Comparison of ENCODE assay signal across 13 cellular contexts in genomic region chr12:52049286-52049685, GRCh38. TPM values are rescaled to one million over a fixed set of nuclear protein-coding genes. Genes with fewer than 3 reads are reported as not detected.
DNase-seq lines count a peak whose midpoint lies in the region; ATAC-seq and TF ChIP-seq lines count a peak whose summit lies in the region.
"Had no signal": no experiment of that assay in that cellular context is flagged by ENCODE, and none has a peak within 500 bp of the region (broad histone marks: within the 10 kb centered on the region; RNA-seq: fewer than 3 reads in every experiment).

No MANE protein-coding gene starts in this region.

- H3K27ac Mint-ChIP-seq in CD4-positive, CD25-positive, alpha-beta regulatory T cell, result peak overlapping the region; percentile 3 to 100 (median 98)
- H3K27ac Mint-ChIP-seq in HFFc6, result peak overlapping the region; percentile 81

- ATAC-seq in CD4-positive, CD25-positive, alpha-beta regulatory T cell (ENCODE audit: low read depth in 2 of 2), result no peak
- ATAC-seq in body of pancreas (no peak), HG03520 (IDR thresholded peaks at IDR 0.05; ENCODE audit: unreplicated experiment) (no peak)

- no peaks in the 10 kb centered on the region for H3K36me3 ChIP-seq in CD4-positive, CD25-positive, alpha-beta regulatory T cell (ENCODE audit: control insufficient read depth, insufficient read depth, low read length)
- no peaks in the 10 kb centered on the region for H3K36me3 ChIP-seq in body of pancreas (replicated peaks in 1 of 2; ENCODE audit: insufficient read depth in 1 of 2, low read depth in 2 of 2)
- peaks cover 3% of the 10 kb centered on the region for H3K36me3 ChIP-seq in osteoblast (ENCODE audit: insufficient read depth, low read length)

- 70 to 73% methylated on average over 4 of the region's 4 CpGs for WGBS in body of pancreas, 2 donors

- no peak for TF ChIP-seq POLR2A in body of pancreas (IDR thresholded peaks at IDR 0.05)

- H3K4me1 ChIP-seq in CD4-positive, CD25-positive, alpha-beta regulatory T cell (ENCODE audit: control insufficient read depth, insufficient read depth, low read length, poor library complexity, severe bottlenecking), result peaks cover 31% of the 10 kb centered on the region
- peaks cover 56% of the 10 kb centered on the region for H3K4me1 ChIP-seq in body of pancreas
- H3K4me1 ChIP-seq in osteoblast (ENCODE audit: insufficient read depth, low read length), result peaks cover 31% of the 10 kb centered on the region

- TF ChIP-seq CTCF in HFFc6 (IDR thresholded peaks at IDR 0.05) (no peak), body of pancreas (IDR thresholded peaks at IDR 0.05) (no peak), osteoblast (IDR thresholded peaks at IDR 0.05; ENCODE audit: extremely low read depth, low read depth, low read length) (no peak)

- no peaks in the 10 kb centered on the region for H3K36me3 Mint-ChIP-seq in CD4-positive, CD25-positive, alpha-beta regulatory T cell
- no peaks in the 10 kb centered on the region; the same call in 1 of the 2 replicates for H3K36me3 Mint-ChIP-seq in HFFc6 (ENCODE audit: low read depth)

- H3K4me2 ChIP-seq in osteoblast (ENCODE audit: insufficient read depth, low read length), result no peak overlapping the region

- no peak overlapping the region for H3K27ac ChIP-seq in CD4-positive, CD25-positive, alpha-beta regulatory T cell (ENCODE audit: insufficient read depth, low read length, poor library complexity, severe bottlenecking)
- H3K27ac ChIP-seq in body of pancreas, result peak overlapping the region; percentile 97 to 100 (median 98)
- H3K27ac ChIP-seq in osteoblast (ENCODE audit: low read depth, low read length), result peak overlapping the region; percentile 95

- intact Hi-C loops in body of pancreas (cut with DNase I), result no loop called here

- H4K20me1 ChIP-seq in osteoblast (ENCODE audit: insufficient read depth, low read length), result peaks cover 8% of the 10 kb centered on the region

- H3K27me3 ChIP-seq in CD4-positive, CD25-positive, alpha-beta regulatory T cell (ENCODE audit: control insufficient read depth, insufficient read depth, low read length), result no peaks in the 10 kb centered on the region
- no peaks in the 10 kb centered on the region for H3K27me3 ChIP-seq in body of pancreas
- no peaks in the 10 kb centered on the region for H3K27me3 ChIP-seq in osteoblast (ENCODE audit: insufficient read depth, low read length)

- no peaks in the 10 kb centered on the region for H3K9me3 ChIP-seq in CD4-positive, CD25-positive, alpha-beta regulatory T cell (ENCODE audit: control insufficient read depth in 2 of 2, low read length in 2 of 2)
- no peaks in the 10 kb centered on the region for H3K9me3 ChIP-seq in body of pancreas
- H3K9me3 ChIP-seq in osteoblast (ENCODE audit: low read depth, low read length), result no peaks in the 10 kb centered on the region

- peak overlapping the region; percentile 93 to 99 (median 95) for H3K4me3 Mint-ChIP-seq in CD4-positive, CD25-positive, alpha-beta regulatory T cell
- H3K4me3 Mint-ChIP-seq in HFFc6, result peak overlapping the region; percentile 83

- peaks cover 25% of the 10 kb centered on the region for H3K79me2 ChIP-seq in osteoblast (ENCODE audit: insufficient read depth, low read length)

- DNase-seq in CD4-positive, CD25-positive, alpha-beta regulatory T cell, result no peak
- DNase-seq in HFFc6 (no peak), body of pancreas (no peak), osteoblast (ENCODE audit: insufficient read length, low spot score, missing footprints) (no peak), SKM-1 treated with dmso at 0.1 percent for 144 hours (lab: John Stamatoyannopoulos, UW; ENCODE audit: unreplicated experiment) (no peak), SW480 (ENCODE audit: low spot score) (no peak)
- no peak for DNase-seq in stimulated activated naive CD4-positive, alpha-beta T cell (lab: John Stamatoyannopoulos, UW)
- DNase-seq: amygdala; NCI-H526; SIG-M5; stimulated activated CD4-positive, alpha-beta T cell treated with anti-CD3 and anti-CD28 coated beads, Interleukin-4, amount 100 ng/mL, for 24 hours had no signal

- H3K4me3 ChIP-seq in CD4-positive, CD25-positive, alpha-beta regulatory T cell (ENCODE audit: low read depth, low read length), result no peak overlapping the region
- H3K4me3 ChIP-seq in body of pancreas, result no peak overlapping the region
- no peak overlapping the region for H3K4me3 ChIP-seq in osteoblast (ENCODE audit: insufficient read depth, low read length)

- H3K9me3 Mint-ChIP-seq in CD4-positive, CD25-positive, alpha-beta regulatory T cell, result no peaks in the 10 kb centered on the region
- H3K9me3 Mint-ChIP-seq in HFFc6, result no peaks in the 10 kb centered on the region

- H3K27me3 Mint-ChIP-seq in CD4-positive, CD25-positive, alpha-beta regulatory T cell, result peaks cover 7% of the 10 kb centered on the region
- H3K27me3 Mint-ChIP-seq in HFFc6 (ENCODE audit: insufficient read depth), result peaks cover 6% of the 10 kb centered on the region

- peaks cover 0 to 41% (median 28%) of the 10 kb centered on the region in 4 donors for H3K4me1 Mint-ChIP-seq in CD4-positive, CD25-positive, alpha-beta regulatory T cell
- peaks cover 58% of the 10 kb centered on the region for H3K4me1 Mint-ChIP-seq in HFFc6 (ENCODE audit: low read depth)

- H2AFZ ChIP-seq in osteoblast (ENCODE audit: low read length), result no peak overlapping the region

RNA-seq across cellular contexts. Expression of gene NR4A1, which starts 2.0 kb away (rescaled TPM):
- total RNA-seq in CD4-positive, CD25-positive, alpha-beta regulatory T cell, result 143 TPM
- polyA plus RNA-seq in CD4-positive, CD25-positive, alpha-beta regulatory T cell, result under 1 TPM; 0.22 to 0.54 (median 0.47) TPM
- 10 to 100 TPM; 10.3 to 46.6 (median 43.6) TPM for total RNA-seq in HFFc6 (2021; fragmentation: NEBNext Ultra II Directional; extraction: Animal tissue kit (Norgen Biotek cat#: 25700))
- total RNA-seq in body of pancreas (100 to 1,000 TPM in 1 of 2 donors, 10 to 100 TPM in 1; 36.6 to 253 TPM), osteoblast (3.3 and 3.5 TPM in 2 replicates)

RNA-seq across cellular contexts. Expression of gene ATG101, which starts 20.5 kb away (rescaled TPM):
- 33.5 TPM for total RNA-seq in CD4-positive, CD25-positive, alpha-beta regulatory T cell
- 10 to 100 TPM; 30.1 to 38.2 (median 34.8) TPM for polyA plus RNA-seq in CD4-positive, CD25-positive, alpha-beta regulatory T cell
- 10 to 100 TPM; 62.1 to 73.6 (median 66.6) TPM for total RNA-seq in HFFc6 (2021; fragmentation: NEBNext Ultra II Directional; extraction: Animal tissue kit (Norgen Biotek cat#: 25700))
- total RNA-seq in body of pancreas (10 to 100 TPM; 25.7 to 25.9 TPM), osteoblast (49.5 and 64.4 TPM in 2 replicates)

RNA-seq across cellular contexts. Expression of gene SMIM41, which starts 30.2 kb away (rescaled TPM):
- total RNA-seq in CD4-positive, CD25-positive, alpha-beta regulatory T cell, result 0.54 TPM
- polyA plus RNA-seq in CD4-positive, CD25-positive, alpha-beta regulatory T cell, result not detected
- total RNA-seq in HFFc6 (2021; fragmentation: NEBNext Ultra II Directional; extraction: Animal tissue kit (Norgen Biotek cat#: 25700)), result not detected
- total RNA-seq in body of pancreas (under 1 TPM; 0.26 to 0.66 TPM), osteoblast (under 0.01 TPM in 1 of 2 replicates, not detected in the other)
- total RNA-seq: glomerular endothelial cell had no signal

RNA-seq across cellular contexts. Expression of gene TAMALIN, which starts 42.5 kb away (rescaled TPM):
- 253 TPM for total RNA-seq in CD4-positive, CD25-positive, alpha-beta regulatory T cell
- 1 to 10 TPM in 2 of 4 donors, under 1 TPM in 2; 0.37 to 4.3 (median 0.91) TPM for polyA plus RNA-seq in CD4-positive, CD25-positive, alpha-beta regulatory T cell
- total RNA-seq in HFFc6 (2021; fragmentation: NEBNext Ultra II Directional; extraction: Animal tissue kit (Norgen Biotek cat#: 25700)), result under 1 TPM; 0.24 to 1.00 (median 0.69) TPM
- total RNA-seq in body of pancreas, result 10 to 100 TPM in 1 of 2 donors, 1 to 10 TPM in 1; 7.0 to 19.4 TPM
- 4.7 and 6.5 TPM in 2 replicates for total RNA-seq in osteoblast
